ENCODE assay signal across 8 cellular contexts in the genomic region with DNA sequence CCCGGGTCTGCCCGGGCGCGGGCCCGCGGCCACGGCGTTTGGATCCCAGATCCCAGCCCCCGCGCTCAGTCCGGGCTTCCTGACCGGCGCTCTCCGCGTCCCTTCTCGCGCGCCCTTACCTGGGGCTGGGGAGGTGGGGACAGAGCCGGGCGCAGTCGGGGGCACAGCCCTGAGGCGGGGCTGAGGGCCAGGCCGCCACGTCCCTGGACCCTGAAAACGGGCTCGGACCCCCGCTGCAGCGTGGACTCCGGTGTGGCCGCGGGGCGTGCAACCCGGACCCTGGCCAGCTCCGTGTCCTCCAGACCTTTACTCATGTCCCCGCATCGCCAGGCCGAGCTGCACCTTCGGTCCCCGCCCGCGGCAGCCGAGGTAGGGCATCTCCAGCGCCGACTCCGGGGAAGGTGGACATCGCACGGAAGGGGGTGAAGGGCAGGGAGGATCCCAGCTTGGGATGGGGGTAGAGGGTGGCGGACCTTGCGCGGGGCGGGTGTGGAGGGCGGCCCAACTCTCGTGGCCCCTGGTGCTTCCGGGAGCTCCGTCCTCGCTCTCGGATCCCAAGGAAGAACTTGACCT. TPM values are rescaled to one million over a fixed set of nuclear protein-coding genes. Genes with fewer than 3 reads are reported as not detected.
DNase-seq lines count a peak whose midpoint lies in the region; ATAC-seq and TF ChIP-seq lines count a peak whose summit lies in the region.

No MANE protein-coding gene starts in this region.

- H3K27ac ChIP-seq in right lobe of liver (no peak overlapping the region), transverse colon (peak overlapping the region; percentile 86 to 93 (median 89))

- H3K36me3 Mint-ChIP-seq in activated CD8-positive, alpha-beta memory T cell treated with anti-CD3 and anti-CD28 coated beads, Interleukin-2, amount 10 ng/mL, durations not matched to agents 7 days and 5 days: peaks cover 7% of the 10 kb centered on the region
- peaks cover 22% of the 10 kb centered on the region for H3K36me3 Mint-ChIP-seq in MCF 10A (ENCODE audit: insufficient read depth, unreplicated experiment)

- BruUV-seq in MCF 10A (replicated peaks; lab: Mats Ljungman, UMichigan): no TSS peak

- H3K27me3 Mint-ChIP-seq in activated CD8-positive, alpha-beta memory T cell treated with anti-CD3 and anti-CD28 coated beads, Interleukin-2, amount 10 ng/mL, durations not matched to agents 7 days and 5 days: peaks cover 18% of the 10 kb centered on the region
- no peaks in the 10 kb centered on the region for H3K27me3 Mint-ChIP-seq in MCF 10A (ENCODE audit: insufficient read depth, unreplicated experiment)

- ATAC-seq in activated CD8-positive, alpha-beta memory T cell treated with anti-CD3 and anti-CD28 coated beads, Interleukin-2, amount 10 ng/mL, durations not matched to agents 7 days and 5 days: peak; percentile 48
- ATAC-seq in right lobe of liver (peak; percentile 20 to 43 (median 34)), GM21390 (IDR thresholded peaks at IDR 0.05; ENCODE audit: unreplicated experiment) (no peak)

- in situ Hi-C loops in transverse colon (cut with MboI; ENCODE audit: low pct_ligation_motif_present in 1 of 4, low pct_unique_long_range_greater_than_20kb in 1 of 4, low sequenced_read_pairs in 3 of 4): loop anchor here in 1 of 4 donors (25.0 kb wide), 1 partner anchor 105 kb away; no protein-coding TSS in a partner anchor

- POLR2A ChIA-PET in MCF 10A (lab: Yijun Ruan, JAX): interaction anchor here (0.6 to 3.5 kb wide), 7 partner anchors 25 to 152 kb away, joined by 3 to 9 read pairs (median 3); a partner anchor contains a TSS

- peaks cover 8% of the 10 kb centered on the region for H3K4me1 Mint-ChIP-seq in activated CD8-positive, alpha-beta memory T cell treated with anti-CD3 and anti-CD28 coated beads, Interleukin-2, amount 10 ng/mL, durations not matched to agents 7 days and 5 days
- H3K4me1 Mint-ChIP-seq in MCF 10A (ENCODE audit: insufficient read depth, unreplicated experiment): peaks cover 15% of the 10 kb centered on the region

- H3K4me1 ChIP-seq in right lobe of liver (peaks cover 0 to 27% (median 12%) of the 10 kb centered on the region in 4 donors), transverse colon (peaks cover 12 to 58% (median 42%) of the 10 kb centered on the region in 4 donors)

- H3K9me3 ChIP-seq in right lobe of liver (no peaks in the 10 kb centered on the region), transverse colon (no peaks in the 10 kb centered on the region)

- 0% methylated on average over 1 of the region's 57 CpGs for WGBS in right lobe of liver (ENCODE audit: insufficient coverage, low coverage, low lambda C conversion rate, missing lambda C conversion rate)
- WGBS in transverse colon (ENCODE audit: low coverage in 1 of 2), 2 donors: 2% methylated on average over 10 of the region's 57 CpGs; no CpG with 5 or more reads in 1 of the 2 donors

- no peak for TF ChIP-seq EP300 in transverse colon (IDR thresholded peaks at IDR 0.05; ENCODE audit: low read depth)

- intact Hi-C loops in MCF 10A (cut with micrococcal nuclease): no loop called here
- intact Hi-C loops in right lobe of liver (cut with DNase I): no loop called here
- intact Hi-C loops in transverse colon (cut with DNase I; ENCODE audit: low total_unique reads): loop anchor here (5.0 kb wide), 1 partner anchor 75 kb away; no protein-coding TSS in a partner anchor

- H3K4me3 ChIP-seq in right lobe of liver: peak overlapping the region; percentile 55 to 66 (median 62)
- H3K4me3 ChIP-seq in transverse colon: peak overlapping the region; percentile 54 to 75 (median 64)

- CTCF ChIA-PET in activated CD8-positive, alpha-beta memory T cell treated with anti-CD3 and anti-CD28 coated beads, Interleukin-2, amount 10 ng/mL, durations not matched to agents 7 days and 5 days (lab: Charles Lee): interaction anchor here (1.0 to 2.2 kb wide), 3 partner anchors 16 to 173 kb away, joined by 3 to 8 read pairs (median 5); a partner anchor contains a TSS
- CTCF ChIA-PET in MCF 10A (lab: Yijun Ruan, JAX): interaction anchor here (0.6 to 1.1 kb wide), 4 partner anchors 29 to 425 kb away, joined by 3 to 4 read pairs (median 3); no protein-coding TSS in a partner anchor

- no peak for DNase-seq in activated CD8-positive, alpha-beta memory T cell treated with anti-CD3 and anti-CD28 coated beads, Interleukin-2, amount 10 ng/mL, durations not matched to agents 7 days and 5 days
- no peak for DNase-seq in activated CD8-positive, alpha-beta memory T cell treated with anti-CD3 and anti-CD28 coated beads, Interleukin-2, amount 50 U/mL, for 4 hours
- DNase-seq in MCF 10A (ENCODE audit: unreplicated experiment) (peak; percentile 24), right lobe of liver (peak in 1 of 3 donors; percentile 52), transverse colon (peak; percentile 44), Kasumi-1 (lab: John Stamatoyannopoulos, UW) (no peak)
- DNase-seq in activated effector memory CD4-positive, alpha-beta T cell treated with anti-CD3 and anti-CD28 coated beads, Interleukin-2, amount 50 U/mL, for 16 hours: no peak

- no peaks in the 10 kb centered on the region for H3K27me3 ChIP-seq in right lobe of liver
- H3K27me3 ChIP-seq in transverse colon: no peaks in the 10 kb centered on the region

- TF ChIP-seq POLR2A in right lobe of liver (IDR thresholded peaks at IDR 0.05) (peak; percentile 19), transverse colon (IDR thresholded peaks at IDR 0.05) (peak; percentile 75)

- peak overlapping the region; percentile 66 for H3K4me3 Mint-ChIP-seq in activated CD8-positive, alpha-beta memory T cell treated with anti-CD3 and anti-CD28 coated beads, Interleukin-2, amount 10 ng/mL, durations not matched to agents 7 days and 5 days
- H3K4me3 Mint-ChIP-seq in MCF 10A (ENCODE audit: unreplicated experiment): peak overlapping the region; percentile 71

- no peak overlapping the region for H3K27ac Mint-ChIP-seq in activated CD8-positive, alpha-beta memory T cell treated with anti-CD3 and anti-CD28 coated beads, Interleukin-2, amount 10 ng/mL, durations not matched to agents 7 days and 5 days
- no peak overlapping the region for H3K27ac Mint-ChIP-seq in MCF 10A (ENCODE audit: low read depth, unreplicated experiment)

- no peaks in the 10 kb centered on the region for H3K9me3 Mint-ChIP-seq in activated CD8-positive, alpha-beta memory T cell treated with anti-CD3 and anti-CD28 coated beads, Interleukin-2, amount 10 ng/mL, durations not matched to agents 7 days and 5 days (ENCODE audit: low read depth)
- H3K9me3 Mint-ChIP-seq in MCF 10A (ENCODE audit: unreplicated experiment): no peaks in the 10 kb centered on the region

- H3K36me3 ChIP-seq in right lobe of liver (no peaks in the 10 kb centered on the region), transverse colon (no peaks in the 10 kb centered on the region)

- TF ChIP-seq CTCF in MCF 10A (IDR thresholded peaks at IDR 0.05; ENCODE audit: unreplicated experiment) (no peak), right lobe of liver (IDR thresholded peaks at IDR 0.05) (no peak), transverse colon (IDR thresholded peaks at IDR 0.05) (peak in 1 of 5 experiments; percentile 20)

RNA-seq across cellular contexts. Expression of a gene that starts 9.9 kb away (rescaled TPM):
- under 1 TPM; 0.66 to 0.67 TPM for total RNA-seq in activated CD8-positive, alpha-beta memory T cell treated with anti-CD3 and anti-CD28 coated beads, Interleukin-2, amount 10 ng/mL, durations not matched to agents 7 days and 5 days
- total RNA-seq in MCF 10A (2022) (1.1 and 1.3 TPM in 2 replicates), right lobe of liver (1 to 10 TPM in 3 of 6 experiments, under 1 TPM in 3; 0.37 to 1.4 (median 1.0) TPM), transverse colon (100 to 1,000 TPM; 112 to 150 (median 126) TPM)

RNA-seq across cellular contexts. Expression of a gene that starts 24.9 kb away (rescaled TPM):
- total RNA-seq in activated CD8-positive, alpha-beta memory T cell treated with anti-CD3 and anti-CD28 coated beads, Interleukin-2, amount 10 ng/mL, durations not matched to agents 7 days and 5 days: 10 to 100 TPM; 69.3 to 78.0 TPM
- total RNA-seq in MCF 10A (2022): 49.2 and 57.3 TPM in 2 replicates
- total RNA-seq in right lobe of liver: 10 to 100 TPM; 22.7 to 33.3 (median 27.0) TPM
- total RNA-seq in transverse colon: 10 to 100 TPM; 40.2 to 90.5 (median 59.3) TPM

RNA-seq across cellular contexts. Expression of a gene that starts 40.0 kb away (rescaled TPM):
- 10 to 100 TPM; 89.5 to 90.8 TPM for total RNA-seq in activated CD8-positive, alpha-beta memory T cell treated with anti-CD3 and anti-CD28 coated beads, Interleukin-2, amount 10 ng/mL, durations not matched to agents 7 days and 5 days
- 74.0 and 76.1 TPM in 2 replicates for total RNA-seq in MCF 10A (2022)
- total RNA-seq in right lobe of liver: 10 to 100 TPM; 27.5 to 53.1 (median 35.2) TPM
- total RNA-seq in transverse colon: 10 to 100 TPM; 37.0 to 56.7 (median 48.6) TPM

RNA-seq across cellular contexts. Expression of a gene that starts 44.7 kb away (rescaled TPM):
- 10 to 100 TPM; 25.9 to 28.7 TPM for total RNA-seq in activated CD8-positive, alpha-beta memory T cell treated with anti-CD3 and anti-CD28 coated beads, Interleukin-2, amount 10 ng/mL, durations not matched to agents 7 days and 5 days
- 20.6 and 24.9 TPM in 2 replicates for total RNA-seq in MCF 10A (2022)
- 10 to 100 TPM in 5 of 6 experiments, 1 to 10 TPM in 1; 9.3 to 32.5 (median 15.6) TPM for total RNA-seq in right lobe of liver
- total RNA-seq in transverse colon: 10 to 100 TPM; 27.0 to 51.5 (median 32.7) TPM

RNA-seq across cellular contexts. Expression of a gene that starts 57.8 kb away (rescaled TPM):
- under 1 TPM; 0.32 to 0.42 TPM for total RNA-seq in activated CD8-positive, alpha-beta memory T cell treated with anti-CD3 and anti-CD28 coated beads, Interleukin-2, amount 10 ng/mL, durations not matched to agents 7 days and 5 days
- total RNA-seq in MCF 10A (2022): 0.19 and 0.22 TPM in 2 replicates
- total RNA-seq in right lobe of liver: 1 to 10 TPM in 1 of 6 experiments, under 1 TPM in 4, not detected in 1; 0.09 to 1.4 (median 0.42) TPM
- 1 to 10 TPM in 1 of 4 donors, under 1 TPM in 2, not detected in 1; 0.40 to 1.7 (median 0.82) TPM for total RNA-seq in transverse colon

Comparison
In these comparisons a context has a peak if more than half of its experiments do, and no peak if none do; other contexts are left out.
1. DNase-seq: peak in MCF 10A (single experiment) and transverse colon (single experiment); none in activated CD8-positive, alpha-beta memory T cell treated with anti-CD3 and anti-CD28 coated beads, Interleukin-2, amount 10 ng/mL, durations not matched to agents 7 days and 5 days (single experiment), activated CD8-positive, alpha-beta memory T cell treated with anti-CD3 and anti-CD28 coated beads, Interleukin-2, amount 50 U/mL, for 4 hours (single experiment), activated effector memory CD4-positive, alpha-beta T cell treated with anti-CD3 and anti-CD28 coated beads, Interleukin-2, amount 50 U/mL, for 16 hours (single experiment) and Kasumi-1 (0 of 2).
2. H3K27ac ChIP-seq: peak in transverse colon (4 of 4); none in right lobe of liver (0 of 3).
3. RNA of a gene that starts 9.9 kb away (total RNA-seq): 112 to 150 TPM in transverse colon; 0.37 to 1.4 TPM in right lobe of liver, 1.1 to 1.3 TPM in MCF 10A and 0.66 to 0.67 TPM in activated CD8-positive, alpha-beta memory T cell treated with anti-CD3 and anti-CD28 coated beads, Interleukin-2, amount 10 ng/mL, durations not matched to agents 7 days and 5 days; every median in the first group is over 10 times any median in the second.